10 cellular contexts compared by ENCODE assay signal in genomic region chr1:160692390-160692789, GRCh38. TPM values are rescaled to one million over a fixed set of nuclear protein-coding genes. Genes with fewer than 3 reads are reported as not detected.
DNase-seq lines count a peak whose midpoint lies in the region; ATAC-seq, FAIRE-seq and TF ChIP-seq lines count a peak whose summit lies in the region.
"Not testable (repeated sequence)": the region's sequence is repeated elsewhere in the genome, so short reads cannot be mapped to it uniquely, and the experiment has no call there.
"Had no signal": no experiment of that assay in that cellular context is flagged by ENCODE, and none has a peak within 500 bp of the region (broad histone marks: within the 10 kb centered on the region; RNA-seq: fewer than 3 reads in every experiment).

No MANE protein-coding gene starts in this region.

- H3K79me2 ChIP-seq in keratinocyte (ENCODE audit: control insufficient read depth, insufficient read depth, low read length): not testable (repeated sequence)

- peaks cover 66% of the 10 kb centered on the region for H3K36me3 Mint-ChIP-seq in CD4-positive, alpha-beta T cell (ENCODE audit: low read depth)
- peaks cover 66% of the 10 kb centered on the region for H3K36me3 Mint-ChIP-seq in activated B cell treated with CpG ODN at 0.5 μM for 24 hours (ENCODE audit: low read depth)
- H3K36me3 Mint-ChIP-seq in activated naive CD8-positive, alpha-beta T cell treated with anti-CD3 and anti-CD28 coated beads, Interleukin-2, amount 50 U/mL, for 24 hours (ENCODE audit: low read depth): peaks cover 67% of the 10 kb centered on the region

- peak; percentile 47 for TF ChIP-seq CTCF in CD4-positive, alpha-beta T cell (IDR thresholded peaks at IDR 0.05)
- TF ChIP-seq CTCF in GM12872 (IDR thresholded peaks at IDR 0.05; ENCODE audit: insufficient read depth, low read depth, low read length) (peak; percentile 34; the same call in 2 of the 3 replicates), keratinocyte (optimal IDR thresholded peaks at IDR 0.05 in 1 of 3, IDR thresholded peaks at IDR 0.05 in 1 of 3, conservative IDR thresholded peaks at IDR 0.05 in 1 of 3; ENCODE audit: extremely low read depth in 1 of 3, insufficient read depth in 2 of 3, low read length in 3 of 3) (peak in 2 of 3 experiments; percentile 17 to 20), neutrophil (IDR thresholded peaks at IDR 0.05) (peak; percentile 29)
- not testable (repeated sequence) for TF ChIP-seq CTCF in activated B cell treated with CpG ODN at 0.5 μM for 24 hours (IDR thresholded peaks at IDR 0.05)

- FAIRE-seq in keratinocyte (lab: Jason Lieb, UNC): not testable (repeated sequence)

- not testable (repeated sequence) for H3K4me1 ChIP-seq in keratinocyte (ENCODE audit: control insufficient read depth, extremely low read depth, insufficient read depth, low read length); neutrophil (ENCODE audit: control insufficient read depth in 1 of 2, insufficient read depth in 1 of 2, low read depth in 1 of 2, low read length in 1 of 2)

- intact Hi-C loops in CD4-positive, alpha-beta T cell (cut with DNase I, micrococcal nuclease); activated B cell treated with CpG ODN at 0.5 μM for 24 hours (cut with micrococcal nuclease): not testable (repeated sequence)

- H3K9me1 ChIP-seq in keratinocyte (ENCODE audit: control insufficient read depth, extremely low read depth, insufficient read depth, low read length): not testable (repeated sequence)

- peak overlapping the region; percentile 80 for H3K27ac Mint-ChIP-seq in CD4-positive, alpha-beta T cell
- H3K27ac Mint-ChIP-seq in activated B cell treated with CpG ODN at 0.5 μM for 24 hours: peak overlapping the region; percentile 59
- H3K27ac Mint-ChIP-seq in activated naive CD8-positive, alpha-beta T cell treated with anti-CD3 and anti-CD28 coated beads, Interleukin-2, amount 50 U/mL, for 24 hours: peak overlapping the region; percentile 52

- not testable (repeated sequence) for H3K4me3 Mint-ChIP-seq in CD4-positive, alpha-beta T cell; activated B cell treated with CpG ODN at 0.5 μM for 24 hours
- H3K4me3 Mint-ChIP-seq in activated naive CD8-positive, alpha-beta T cell treated with anti-CD3 and anti-CD28 coated beads, Interleukin-2, amount 50 U/mL, for 24 hours: peak overlapping the region; percentile 14

- not testable (repeated sequence) for H3K4me3 ChIP-seq in keratinocyte (ENCODE audit: control insufficient read depth in 2 of 3, extremely low read depth in 1 of 3, insufficient read depth in 2 of 3, low read depth in 1 of 3, low read length in 3 of 3); neutrophil (ENCODE audit: low read depth in 1 of 2, low read length in 1 of 2)

- H3K9ac ChIP-seq in keratinocyte (ENCODE audit: control insufficient read depth, extremely low read depth, insufficient read depth, low read length): not testable (repeated sequence)

- H3K36me3 ChIP-seq in keratinocyte (ENCODE audit: control insufficient read depth in 2 of 2, extremely low read depth in 1 of 2, insufficient read depth in 2 of 2, low read length in 2 of 2); neutrophil: not testable (repeated sequence)

- not testable (repeated sequence) for ATAC-seq in CD4-positive, alpha-beta T cell (ENCODE audit: poor library complexity); activated B cell treated with CpG ODN at 0.5 μM for 24 hours (ENCODE audit: low read depth); activated naive CD8-positive, alpha-beta T cell treated with anti-CD3 and anti-CD28 coated beads, Interleukin-2, amount 50 U/mL, for 24 hours

- not testable (repeated sequence) for DNase-seq in CD4-positive, alpha-beta T cell; activated B cell treated with CpG ODN at 0.5 μM for 24 hours; activated naive CD8-positive, alpha-beta T cell treated with anti-CD3 and anti-CD28 coated beads, Interleukin-2, amount 50 U/mL, for 24 hours; keratinocyte (ENCODE audit: low read depth, low spot score)
- peak; percentile 50 to 54 for DNase-seq in Kasumi-1 (lab: John Stamatoyannopoulos, UW)
- peak; percentile 67 for DNase-seq in OCI-M1 (lab: John Stamatoyannopoulos, UW)

- H3K9me3 ChIP-seq in CD4-positive, alpha-beta T cell (ENCODE audit: control insufficient read depth, low read length); keratinocyte (ENCODE audit: control insufficient read depth, low read depth, low read length); neutrophil: not testable (repeated sequence)

- not testable (repeated sequence) for H3K27ac ChIP-seq in CD4-positive, alpha-beta T cell (ENCODE audit: low read depth, low read length); keratinocyte (ENCODE audit: control insufficient read depth, insufficient read depth, low read length); neutrophil

- POLR2A ChIA-PET in CD4-positive, alpha-beta T cell (lab: Charles Lee); activated B cell treated with CpG ODN at 0.5 μM for 24 hours (lab: Charles Lee): not testable (repeated sequence)

- peaks cover 90% of the 10 kb centered on the region for H3K4me1 Mint-ChIP-seq in CD4-positive, alpha-beta T cell (ENCODE audit: low read depth)
- peaks cover 72% of the 10 kb centered on the region for H3K4me1 Mint-ChIP-seq in activated B cell treated with CpG ODN at 0.5 μM for 24 hours
- peaks cover 80% of the 10 kb centered on the region for H3K4me1 Mint-ChIP-seq in activated naive CD8-positive, alpha-beta T cell treated with anti-CD3 and anti-CD28 coated beads, Interleukin-2, amount 50 U/mL, for 24 hours

- H3K27me3 ChIP-seq in CD4-positive, alpha-beta T cell (ENCODE audit: control insufficient read depth, insufficient read depth, low read length); keratinocyte (ENCODE audit: control insufficient read depth, extremely low read depth, insufficient read depth, low read length); neutrophil: not testable (repeated sequence)

- H3K4me2 ChIP-seq in keratinocyte (ENCODE audit: control insufficient read depth, extremely low read depth, insufficient read depth, low read depth, low read length): not testable (repeated sequence)

- H3K9me3 Mint-ChIP-seq in CD4-positive, alpha-beta T cell; activated B cell treated with CpG ODN at 0.5 μM for 24 hours; activated naive CD8-positive, alpha-beta T cell treated with anti-CD3 and anti-CD28 coated beads, Interleukin-2, amount 50 U/mL, for 24 hours: not testable (repeated sequence)

- not testable (repeated sequence) for H4K20me1 ChIP-seq in keratinocyte (ENCODE audit: control insufficient read depth, extremely low read depth, insufficient read depth, low read length)

- dilution Hi-C loops in keratinocyte (cut with MboI; ENCODE audit: extremely low pct_ligation_motif_present, low sequenced_read_pairs): not testable (repeated sequence)

- H2AFZ ChIP-seq in keratinocyte (ENCODE audit: control insufficient read depth, low read length): not testable (repeated sequence)

- CTCF ChIA-PET in CD4-positive, alpha-beta T cell (lab: Charles Lee): interaction anchor here (0.9 to 1.5 kb wide), 6 partner anchors 9 to 76 kb away, joined by 3 to 6 read pairs (median 4); no protein-coding TSS in a partner anchor
- CTCF ChIA-PET in activated B cell treated with CpG ODN at 0.5 μM for 24 hours (lab: Charles Lee): interaction anchor here (1.1 to 1.8 kb wide), 3 partner anchors 11 to 264 kb away, joined by 3 to 9 read pairs (median 3); no protein-coding TSS in a partner anchor

- not testable (repeated sequence) for H3K27me3 Mint-ChIP-seq in CD4-positive, alpha-beta T cell; activated B cell treated with CpG ODN at 0.5 μM for 24 hours; activated naive CD8-positive, alpha-beta T cell treated with anti-CD3 and anti-CD28 coated beads, Interleukin-2, amount 50 U/mL, for 24 hours

RNA-seq across cellular contexts. Expression of gene CD48, which starts 19.2 kb away (rescaled TPM):
- total RNA-seq in CD4-positive, alpha-beta T cell: 100 to 1,000 TPM; 387 to 395 TPM
- total RNA-seq in activated B cell treated with CpG ODN at 0.5 μM for 24 hours: 200 and 202 TPM in 2 replicates
- polyA plus RNA-seq in keratinocyte: 0.07 to 0.30 TPM (median 0.08 TPM) in 3 replicates
- polyA plus RNA-seq in keratinocyte (2011; ENCODE audit: low read depth): not detected
- polyA plus RNA-seq in keratinocyte (2011; cell fraction: cytosol; rRNA removed): 0.06 TPM in 1 of 2 replicates, not detected in the other
- 0.20 TPM in 1 of 2 replicates, not detected in the other for polyA plus RNA-seq in keratinocyte (2011; cell fraction: nucleus; rRNA removed)
- not detected in 2 replicates for polyA plus RNA-seq in keratinocyte (2012; ENCODE audit: low replicate concordance)
- polyA minus RNA-seq in keratinocyte: not detected in 3 replicates
- not detected for polyA minus RNA-seq in keratinocyte (2011; cell fraction: cytosol; rRNA and poly(A)+ RNA removed)
- polyA minus RNA-seq in keratinocyte (2011; cell fraction: nucleus; rRNA and poly(A)+ RNA removed): not detected in 2 replicates

RNA-seq across cellular contexts. Expression of gene SLAMF1, which starts 45.5 kb away (rescaled TPM):
- 10 to 100 TPM; 39.4 to 39.8 TPM for total RNA-seq in CD4-positive, alpha-beta T cell
- total RNA-seq in activated B cell treated with CpG ODN at 0.5 μM for 24 hours: 85.7 and 91.7 TPM in 2 replicates
- 0.06 TPM in 1 of 3 replicates, not detected in the others for polyA plus RNA-seq in keratinocyte
- not detected for polyA plus RNA-seq in keratinocyte (2011; ENCODE audit: low read depth)
- not detected in 2 replicates for polyA plus RNA-seq in keratinocyte (2011; cell fraction: cytosol; rRNA removed)
- polyA plus RNA-seq in keratinocyte (2011; cell fraction: nucleus; rRNA removed): not detected in 2 replicates
- not detected in 2 replicates for polyA plus RNA-seq in keratinocyte (2012; ENCODE audit: low replicate concordance)
- polyA minus RNA-seq in keratinocyte: not detected in 3 replicates
- not detected for polyA minus RNA-seq in keratinocyte (2011; cell fraction: cytosol; rRNA and poly(A)+ RNA removed)
- polyA minus RNA-seq in keratinocyte (2011; cell fraction: nucleus; rRNA and poly(A)+ RNA removed): not detected in 2 replicates
- total RNA-seq: cerebellum, skeletal muscle tissue had no signal

RNA-seq across cellular contexts. Expression of gene SLAMF7, which starts 46.7 kb away (rescaled TPM):
- under 1 TPM; 0.69 to 0.78 TPM for total RNA-seq in CD4-positive, alpha-beta T cell
- 99.2 and 119 TPM in 2 replicates for total RNA-seq in activated B cell treated with CpG ODN at 0.5 μM for 24 hours
- polyA plus RNA-seq in keratinocyte: 21.9 to 56.5 TPM (median 31.0 TPM) in 3 replicates
- polyA plus RNA-seq in keratinocyte (2011; ENCODE audit: low read depth): 12.7 TPM
- 12.2 and 22.4 TPM in 2 replicates for polyA plus RNA-seq in keratinocyte (2011; cell fraction: cytosol; rRNA removed)
- polyA plus RNA-seq in keratinocyte (2011; cell fraction: nucleus; rRNA removed): 51.1 and 54.1 TPM in 2 replicates
- 14.8 and 28.6 TPM in 2 replicates for polyA plus RNA-seq in keratinocyte (2012; ENCODE audit: low replicate concordance)
- 20.1 to 43.2 TPM (median 25.3 TPM) in 3 replicates for polyA minus RNA-seq in keratinocyte
- 8.2 TPM for polyA minus RNA-seq in keratinocyte (2011; cell fraction: cytosol; rRNA and poly(A)+ RNA removed)
- 45.1 and 65.6 TPM in 2 replicates for polyA minus RNA-seq in keratinocyte (2011; cell fraction: nucleus; rRNA and poly(A)+ RNA removed)
- total RNA-seq: cerebellum had no signal

Comparison
In these comparisons a context has a peak if more than half of its experiments do, and no peak if none do; other contexts are left out.
1. RNA of gene SLAMF7, which starts 46.7 kb away (total RNA-seq): 99.2 to 119 TPM in activated B cell treated with CpG ODN at 0.5 μM for 24 hours; 0.69 to 0.78 TPM in CD4-positive, alpha-beta T cell; every median in the first group is over 10 times any median in the second.
2. Peak in every context shown above with its lines, with median percentiles within 50 percentile points of each other: H3K27ac Mint-ChIP-seq.